Comparison of ENCODE assay signal across 9 cellular contexts in genomic region chr11:57493507-57494503, GRCh38. TPM values are rescaled to one million over a fixed set of nuclear protein-coding genes. Genes with fewer than 3 reads are reported as not detected.
A peak's percentile ranks its signal among the peaks of the same experiment; 100 is the strongest.
DNase-seq lines count a peak whose midpoint lies in the region; ATAC-seq lines count a peak whose summit lies in the region.
"Had no signal": no experiment of that assay in that cellular context is flagged by ENCODE, and none has a peak within 500 bp of the region (broad histone marks: within the 10 kb centered on the region; RNA-seq: fewer than 3 reads in every experiment).

No MANE protein-coding gene starts in this region.

- H3K27me3 Mint-ChIP-seq in naive thymus-derived CD4-positive, alpha-beta T cell: peaks cover 0 to 3% (median 0%) of the 10 kb centered on the region in 5 donors

- CTCF ChIA-PET in naive thymus-derived CD4-positive, alpha-beta T cell (lab: Charles Lee): interaction anchor here (0.5 to 14.7 kb wide), 31 partner anchors 8 to 1664 kb away, joined by 3 to 286 read pairs (median 5); partner anchors contain the start of genes RTN4RL2, SLC43A1, TIMM10 and UBE2L6

- H3K36me3 Mint-ChIP-seq in naive thymus-derived CD4-positive, alpha-beta T cell: peaks cover 0 to 30% (median 18%) of the 10 kb centered on the region in 5 donors

- DNase-seq in DMS153 (lab: John Stamatoyannopoulos, UW) (peak; percentile 29), NAMALWA (ENCODE audit: low spot score) (peak; percentile 79), dermis blood vessel endothelial cell (peak; percentile 67), epidermal melanocyte (ENCODE audit: insufficient read length, low spot score) (no peak)
- DNase-seq in activated CD4-positive, alpha-beta T cell treated with anti-CD3 and anti-CD28 coated beads for 48 hours: peak; percentile 85
- peak; percentile 51 to 77 (median 67) for DNase-seq in naive thymus-derived CD4-positive, alpha-beta T cell
- peak; percentile 82 for DNase-seq in stimulated activated naive CD8-positive, alpha-beta T cell treated with anti-CD3 and anti-CD28 coated beads, Interleukin-15, Interleukin-2, amounts not matched to agents 100 U/mL and 50 U/mL, for 24 hours

- no peak overlapping the region for H3K4me3 ChIP-seq in naive thymus-derived CD4-positive, alpha-beta T cell (ENCODE audit: low read length)

- peaks cover 0 to 11% (median 0%) of the 10 kb centered on the region in 7 donors for H3K4me1 Mint-ChIP-seq in naive thymus-derived CD4-positive, alpha-beta T cell

- peaks cover 0 to 3% of the 10 kb centered on the region in 2 donors for H3K4me1 ChIP-seq in naive thymus-derived CD4-positive, alpha-beta T cell (ENCODE audit: control insufficient read depth in 2 of 2, insufficient read depth in 2 of 2, low read length in 2 of 2)

- intact Hi-C loops in naive thymus-derived CD4-positive, alpha-beta T cell (cut with micrococcal nuclease): loop anchor here (1.0 to 10.0 kb wide), 8 partner anchors 20 to 1031 kb away; partner anchors contain the start of gene UBE2L6 (in 1 of the 2)

- no peaks in the 10 kb centered on the region for H3K27me3 ChIP-seq in naive thymus-derived CD4-positive, alpha-beta T cell (ENCODE audit: control insufficient read depth in 2 of 2, insufficient read depth in 2 of 2, low read length in 2 of 2)

- H3K9me3 Mint-ChIP-seq in naive thymus-derived CD4-positive, alpha-beta T cell: no peaks in the 10 kb centered on the region

- H3K27ac ChIP-seq in naive thymus-derived CD4-positive, alpha-beta T cell (ENCODE audit: low read depth, low read length): no peak overlapping the region

- no peaks in the 10 kb centered on the region for H3K9me3 ChIP-seq in naive thymus-derived CD4-positive, alpha-beta T cell (ENCODE audit: control insufficient read depth in 2 of 3, low read length in 3 of 3)

- H3K27ac Mint-ChIP-seq in naive thymus-derived CD4-positive, alpha-beta T cell: peak overlapping the region in 1 of 9 donors; percentile 5

- POLR2A ChIA-PET in naive thymus-derived CD4-positive, alpha-beta T cell (lab: Charles Lee): interaction anchor here (0.5 to 1.5 kb wide), 11 partner anchors 10 to 157 kb away, joined by 3 to 11 read pairs (median 5); partner anchors contain the start of genes SLC43A1 and TIMM10

- peak; percentile 72 for ATAC-seq in GM21619 (IDR thresholded peaks at IDR 0.05; ENCODE audit: unreplicated experiment)
- peak; percentile 89 for ATAC-seq in naive thymus-derived CD4-positive, alpha-beta T cell
- peak; percentile 68 for ATAC-seq in stimulated activated naive CD8-positive, alpha-beta T cell treated with anti-CD3 and anti-CD28 coated beads, Interleukin-15, Interleukin-2, amounts not matched to agents 100 U/mL and 50 U/mL, for 24 hours

- H3K36me3 ChIP-seq in naive thymus-derived CD4-positive, alpha-beta T cell (ENCODE audit: control insufficient read depth in 2 of 3, insufficient read depth in 3 of 3, low read length in 3 of 3): peaks cover 0 to 17% (median 0%) of the 10 kb centered on the region in 3 experiments

- H3K4me3 Mint-ChIP-seq in naive thymus-derived CD4-positive, alpha-beta T cell: no peak overlapping the region

RNA-seq across cellular contexts. Expression of gene SLC43A1, which starts 21.7 kb away (rescaled TPM):
- 16.7 and 18.4 TPM in 2 replicates for total RNA-seq in dermis blood vessel endothelial cell
- 10 to 100 TPM; 10.1 to 19.2 (median 16.3) TPM for total RNA-seq in naive thymus-derived CD4-positive, alpha-beta T cell
- 10 to 100 TPM; 12.7 to 15.4 TPM for polyA plus RNA-seq in naive thymus-derived CD4-positive, alpha-beta T cell

RNA-seq across cellular contexts. Expression of gene RTN4RL2, which starts 33.5 kb away (rescaled TPM):
- 0.14 and 0.51 TPM in 2 replicates for total RNA-seq in dermis blood vessel endothelial cell
- under 1 TPM in 3 of 5 experiments, not detected in 2; 0.19 to 0.47 (median 0.27) TPM for total RNA-seq in naive thymus-derived CD4-positive, alpha-beta T cell
- polyA plus RNA-seq in naive thymus-derived CD4-positive, alpha-beta T cell: under 1 TPM; 0.08 to 0.44 TPM

RNA-seq across cellular contexts. Expression of gene TIMM10, which starts 36.7 kb away (rescaled TPM):
- total RNA-seq in dermis blood vessel endothelial cell: 28.1 and 39.8 TPM in 2 replicates
- 10 to 100 TPM; 23.7 to 52.8 (median 34.7) TPM for total RNA-seq in naive thymus-derived CD4-positive, alpha-beta T cell
- 10 to 100 TPM; 76.5 to 79.4 TPM for polyA plus RNA-seq in naive thymus-derived CD4-positive, alpha-beta T cell

RNA-seq across cellular contexts. Expression of gene SMTNL1, which starts 43.6 kb away (rescaled TPM):
- not detected in 2 replicates for total RNA-seq in dermis blood vessel endothelial cell
- not detected for total RNA-seq in naive thymus-derived CD4-positive, alpha-beta T cell
- polyA plus RNA-seq in naive thymus-derived CD4-positive, alpha-beta T cell: under 1 TPM; 0.28 to 0.44 TPM
- total RNA-seq: T-helper 2 cell treated with Interferon-gamma antibody and Interleukin-4, amounts not matched to agents 100 ng/mL and 5 ng/mL, for 36 hours had no signal
